Comparison of ENCODE assay signal across 31 cellular contexts in the genomic region with DNA sequence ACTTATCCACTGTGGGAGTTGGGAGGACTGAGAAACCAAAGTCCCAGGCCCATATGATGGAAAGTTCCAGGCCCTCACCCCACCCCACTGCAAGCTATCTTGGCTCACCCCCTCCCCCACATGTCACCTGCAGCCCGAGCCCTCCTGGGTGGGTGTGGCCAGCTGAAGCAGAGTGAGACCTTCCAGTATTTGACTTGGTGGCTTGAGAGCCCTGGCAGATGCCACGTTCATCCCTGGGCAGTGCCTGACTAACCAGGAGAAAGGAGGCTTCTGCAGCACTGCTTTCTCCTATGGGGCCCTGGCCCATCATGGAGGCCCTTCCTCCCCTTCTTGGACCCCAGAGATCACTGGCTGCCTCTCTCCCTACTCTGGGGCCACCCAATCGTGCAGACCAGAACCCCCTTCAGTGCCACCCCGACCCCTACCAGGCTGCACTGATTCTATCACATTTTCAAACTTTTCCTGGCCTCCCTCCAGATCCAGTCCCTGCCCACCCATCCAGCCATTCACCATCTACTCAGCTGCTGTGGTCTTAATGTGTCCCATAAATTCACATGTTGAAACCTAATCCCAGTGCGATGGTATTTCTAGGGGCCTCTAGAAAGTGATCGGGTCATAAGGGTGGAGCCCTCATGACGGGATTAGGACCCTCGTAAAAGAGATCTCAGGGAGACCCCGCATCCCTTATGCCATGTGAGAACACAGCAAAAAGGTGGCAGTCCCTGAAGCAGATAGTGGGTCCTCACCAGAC. TPM values are rescaled to one million over a fixed set of nuclear protein-coding genes. Genes with fewer than 3 reads are reported as not detected.
"Had no signal": no experiment of that assay in that cellular context is flagged by ENCODE, and none has a peak within 500 bp of the region (broad histone marks: within the 10 kb centered on the region; RNA-seq: fewer than 3 reads in every experiment).

No MANE protein-coding gene starts in this region.

- H3K27me3 ChIP-seq: body of pancreas, colonic mucosa, neutrophil, ovary, uterus had no signal

- H3K36me3 ChIP-seq: colonic mucosa, esophagus squamous epithelium, heart right ventricle, left ventricle myocardium inferior, neutrophil, ovary, prostate gland, thoracic aorta, uterus had no signal

- H3K27me3 Mint-ChIP-seq: activated naive CD8-positive, alpha-beta T cell; stimulated activated naive CD8-positive, alpha-beta T cell treated with anti-CD3 and anti-CD28 coated beads, Interleukin-15, Interleukin-2, amounts not matched to agents 100 ng/mL and 50 ng/mL, for 24 hours had no signal

- H3K27ac Mint-ChIP-seq: activated B cell treated with CpG ODN at 0.5 μM for 24 hours; activated CD8-positive, alpha-beta memory T cell treated with anti-CD3 and anti-CD28 coated beads, Interleukin-2, amount 10 ng/mL, durations not matched to agents 7 days and 5 days; activated CD8-positive, alpha-beta T cell treated with anti-CD3 and anti-CD28 coated beads, Interleukin-2, amount 10 ng/mL, durations not matched to agents 7 days and 5 days; activated naive CD8-positive, alpha-beta T cell; activated T-helper 2 cell treated with anti-CD3 and anti-CD28 coated beads, Interferon-gamma antibody, Interleukin-2, Interleukin-4, amounts not matched to agents 10 μg/mL and 5 μg/mL and 100 μg/mL, durations not matched to agents 14 hours and 24 hours and 36 hours; natural killer cell treated with Interleukin-12 subunit alpha and Interleukin-12 subunit beta and Interleukin-15 and Interleukin-18, amount 100 ng/mL, for 72 hours; stimulated activated naive CD8-positive, alpha-beta T cell treated with anti-CD3 and anti-CD28 coated beads, Interleukin-15, Interleukin-2, amounts not matched to agents 100 ng/mL and 50 ng/mL, for 24 hours had no signal

- ATAC-seq: activated CD8-positive, alpha-beta memory T cell treated with anti-CD3 and anti-CD28 coated beads, Interleukin-2, amount 10 ng/mL, durations not matched to agents 7 days and 5 days; activated CD8-positive, alpha-beta T cell treated with anti-CD3 and anti-CD28 coated beads, Interleukin-2, amount 10 ng/mL, durations not matched to agents 7 days and 5 days; body of pancreas; heart right ventricle; mucosa of descending colon; natural killer cell treated with Interleukin-12 subunit alpha and Interleukin-12 subunit beta and Interleukin-15 and Interleukin-18, amount 100 ng/mL, for 72 hours; sciatic nerve; stimulated activated effector memory CD8-positive, alpha-beta T cell treated with anti-CD3 and anti-CD28 coated beads, Interleukin-12 subunit alpha, Interleukin-12 subunit beta, amount 100 ng/mL, for 72 hours had no signal

- H3K36me3 Mint-ChIP-seq: activated CD8-positive, alpha-beta memory T cell treated with anti-CD3 and anti-CD28 coated beads, Interleukin-2, amount 10 ng/mL, durations not matched to agents 7 days and 5 days; activated naive CD8-positive, alpha-beta T cell; natural killer cell treated with Interleukin-12 subunit alpha and Interleukin-12 subunit beta and Interleukin-15 and Interleukin-18, amount 100 ng/mL, for 72 hours; stimulated activated effector memory CD8-positive, alpha-beta T cell treated with anti-CD3 and anti-CD28 coated beads, Interleukin-12 subunit alpha, Interleukin-12 subunit beta, amount 100 ng/mL, for 72 hours had no signal

- H3K27ac ChIP-seq: body of pancreas, colonic mucosa, epithelial cell of prostate, esophagus squamous epithelium, heart right ventricle, left ventricle myocardium inferior, neutrophil, ovary, prostate gland, skin epidermis, thoracic aorta, uterus had no signal

- DNase-seq: activated B cell treated with CpG ODN at 0.5 μM for 24 hours; activated CD8-positive, alpha-beta memory T cell treated with anti-CD3 and anti-CD28 coated beads, Interleukin-2, amount 10 ng/mL, durations not matched to agents 7 days and 5 days; activated CD8-positive, alpha-beta T cell treated with anti-CD3 and anti-CD28 coated beads, Interleukin-2, amount 10 ng/mL, durations not matched to agents 7 days and 5 days; activated naive CD4-positive, alpha-beta T cell treated with Interleukin-2 at 50 U/mL for 16 hours; activated T-cell treated with anti-CD3 and anti-CD28 coated beads, Interleukin-2, amount 50 U/mL, for 48 hours; body of pancreas; colonic mucosa; effector CD8-positive, alpha-beta T cell; esophagus squamous epithelium; foreskin melanocyte; heart right ventricle; left ventricle myocardium inferior; mucosa of descending colon; ovary; retina; stimulated activated CD4-positive, alpha-beta T cell treated with anti-CD3 and anti-CD28 coated beads, Interleukin-4, amount 100 ng/mL, for 24 hours; trophoblast cell; uterus had no signal

- H3K4me3 Mint-ChIP-seq: activated B cell treated with CpG ODN at 0.5 μM for 24 hours; activated CD8-positive, alpha-beta memory T cell treated with anti-CD3 and anti-CD28 coated beads, Interleukin-2, amount 10 ng/mL, durations not matched to agents 7 days and 5 days; activated CD8-positive, alpha-beta T cell treated with anti-CD3 and anti-CD28 coated beads, Interleukin-2, amount 10 ng/mL, durations not matched to agents 7 days and 5 days; activated naive CD8-positive, alpha-beta T cell; natural killer cell treated with Interleukin-12 subunit alpha and Interleukin-12 subunit beta and Interleukin-15 and Interleukin-18, amount 100 ng/mL, for 72 hours; stimulated activated effector memory CD8-positive, alpha-beta T cell treated with anti-CD3 and anti-CD28 coated beads, Interleukin-12 subunit alpha, Interleukin-12 subunit beta, amount 100 ng/mL, for 72 hours; stimulated activated naive CD8-positive, alpha-beta T cell treated with anti-CD3 and anti-CD28 coated beads, Interleukin-15, Interleukin-2, amounts not matched to agents 100 ng/mL and 50 ng/mL, for 24 hours had no signal

- H3K4me3 ChIP-seq: body of pancreas, colonic mucosa, esophagus squamous epithelium, heart right ventricle, left ventricle myocardium inferior, mucosa of descending colon, ovary, prostate gland, skin epidermis, thoracic aorta, uterus had no signal

- H3K9me3 ChIP-seq: body of pancreas, colonic mucosa, esophagus squamous epithelium, heart right ventricle, left ventricle myocardium inferior, mucosa of descending colon, neutrophil, ovary, prostate gland, thoracic aorta, uterus had no signal

- H3K4me1 Mint-ChIP-seq: activated B cell treated with CpG ODN at 0.5 μM for 24 hours; activated CD8-positive, alpha-beta memory T cell treated with anti-CD3 and anti-CD28 coated beads, Interleukin-2, amount 10 ng/mL, durations not matched to agents 7 days and 5 days; stimulated activated effector memory CD8-positive, alpha-beta T cell treated with anti-CD3 and anti-CD28 coated beads, Interleukin-12 subunit alpha, Interleukin-12 subunit beta, amount 100 ng/mL, for 72 hours had no signal

- H3K9me3 Mint-ChIP-seq: activated B cell treated with CpG ODN at 0.5 μM for 24 hours; activated T-helper 2 cell treated with anti-CD3 and anti-CD28 coated beads, Interferon-gamma antibody, Interleukin-2, Interleukin-4, amounts not matched to agents 10 μg/mL and 5 μg/mL and 100 μg/mL, durations not matched to agents 14 hours and 24 hours and 36 hours; natural killer cell treated with Interleukin-12 subunit alpha and Interleukin-12 subunit beta and Interleukin-15 and Interleukin-18, amount 100 ng/mL, for 72 hours; stimulated activated effector memory CD8-positive, alpha-beta T cell treated with anti-CD3 and anti-CD28 coated beads, Interleukin-12 subunit alpha, Interleukin-12 subunit beta, amount 100 ng/mL, for 72 hours; stimulated activated naive CD8-positive, alpha-beta T cell treated with anti-CD3 and anti-CD28 coated beads, Interleukin-15, Interleukin-2, amounts not matched to agents 100 ng/mL and 50 ng/mL, for 24 hours had no signal

- H3K4me1 ChIP-seq: body of pancreas, colonic mucosa, esophagus squamous epithelium, heart right ventricle, left ventricle myocardium inferior, prostate gland, uterus had no signal

RNA-seq across cellular contexts. Expression of gene WNT11, which starts 38.2 kb away (rescaled TPM):
- total RNA-seq: dermis microvascular lymphatic vessel endothelial cell, glomerular endothelial cell had no signal
